Comparison of ENCODE assay signal across 12 cellular contexts in the genomic region with DNA sequence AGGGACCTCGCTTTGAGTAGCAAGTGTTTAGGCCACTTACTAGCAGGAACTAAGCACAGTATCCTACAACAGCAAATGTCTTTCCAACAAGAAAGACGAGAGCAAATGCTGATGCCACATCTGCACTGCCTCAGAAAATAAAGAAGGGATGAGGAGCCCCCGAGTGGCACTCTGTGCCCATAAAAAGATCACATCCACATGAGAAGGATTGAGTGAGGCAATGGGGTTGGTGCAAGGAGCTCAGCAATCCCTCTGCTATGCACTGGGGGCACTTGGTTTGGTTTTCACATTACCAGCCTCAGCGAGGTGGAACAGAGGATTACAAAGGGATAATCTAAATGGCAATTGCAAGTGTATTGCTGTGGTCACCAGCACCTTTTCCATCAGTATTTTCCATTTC.
DNase-seq lines count a peak whose midpoint lies in the region; ATAC-seq, FAIRE-seq and TF ChIP-seq lines count a peak whose summit lies in the region.
"Had no signal": no experiment of that assay in that cellular context is flagged by ENCODE, and none has a peak within 500 bp of the region (broad histone marks: within the 10 kb centered on the region; RNA-seq: fewer than 3 reads in every experiment).

No MANE protein-coding gene starts in this region.

- no peak overlapping the region for H2AFZ ChIP-seq in astrocyte (ENCODE audit: low read depth, low read length)
- peak overlapping the region; percentile 66 for H2AFZ ChIP-seq in neural progenitor cell (replicated peaks)

- H3K27ac ChIP-seq in astrocyte (ENCODE audit: low read depth, low read length) (no peak overlapping the region), neural progenitor cell (no peak overlapping the region)
- H3K27ac ChIP-seq: BLaER1 treated with 17β-estradiol and CSF1 and Interleukin-3, amounts not matched to agents 10 nM and 100 nM had no signal

- peak; percentile 5 for DNase-seq in NCI-H2107 treated with DMSO at 0.1 percent for 48 hours (lab: John Stamatoyannopoulos, UW; ENCODE audit: unreplicated experiment)
- DNase-seq in NCI-H2107 (lab: John Stamatoyannopoulos, UW): no peak
- peak; percentile 80 for DNase-seq in HT1080 (ENCODE audit: low read depth)
- DNase-seq in astrocyte (ENCODE audit: low read depth): no peak
- peak; percentile 46 for DNase-seq in neural progenitor cell (ENCODE audit: low spot score)
- no peak for DNase-seq in omental fat pad (ENCODE audit: low spot score)
- no peak for DNase-seq in activated effector memory CD4-positive, alpha-beta T cell treated with Interleukin-2 at 50 U/mL for 16 hours

- H3K27me3 ChIP-seq in astrocyte (ENCODE audit: insufficient read depth, low read length) (no peaks in the 10 kb centered on the region), neural progenitor cell (no peaks in the 10 kb centered on the region)
- H3K27me3 ChIP-seq: BLaER1 treated with 17β-estradiol and CSF1 and Interleukin-3, amounts not matched to agents 10 nM and 100 nM had no signal

- no peaks in the 10 kb centered on the region for H4K20me1 ChIP-seq in astrocyte (ENCODE audit: insufficient read depth, low read length)
- no peaks in the 10 kb centered on the region for H4K20me1 ChIP-seq in neural progenitor cell (ENCODE audit: low read depth)
- H4K20me1 ChIP-seq: BLaER1 treated with 17β-estradiol and CSF1 and Interleukin-3, amounts not matched to agents 10 nM and 100 nM had no signal

- H3K27ac Mint-ChIP-seq in astrocyte (ENCODE audit: unreplicated experiment): no peak overlapping the region
- no peak overlapping the region for H3K27ac Mint-ChIP-seq in neural progenitor cell
- H3K27ac Mint-ChIP-seq: stimulated activated memory B cell treated with anti-CD40 and anti-IgM and Interleukin-4, amounts not matched to agents 10 μg/mL and 1 μg/mL and 100 μg/mL, for 72 hours; T-helper 1 cell treated with Interleukin-12 subunit alpha and Interleukin-12 subunit beta and Interleukin-4 antibody, amounts not matched to agents 30 μg/mL and 1 μg/mL, for 36 hours had no signal

- H3K36me3 Mint-ChIP-seq in astrocyte (ENCODE audit: low read depth, unreplicated experiment) (no peaks in the 10 kb centered on the region), neural progenitor cell (peaks cover 5% of the 10 kb centered on the region)
- H3K36me3 Mint-ChIP-seq: stimulated activated memory B cell treated with anti-CD40 and anti-IgM and Interleukin-4, amounts not matched to agents 10 μg/mL and 1 μg/mL and 100 μg/mL, for 72 hours had no signal

- FAIRE-seq in astrocyte (lab: Jason Lieb, UNC): no peak
- FAIRE-seq: islet of Langerhans had no signal

- TF ChIP-seq CTCF in astrocyte (IDR thresholded peaks at IDR 0.05; ENCODE audit: insufficient read depth, low read depth, low read length): peak; percentile 20
- peak; percentile 33 for TF ChIP-seq CTCF in neural progenitor cell (IDR thresholded peaks at IDR 0.05)
- no peak for TF ChIP-seq CTCF in omental fat pad (IDR thresholded peaks at IDR 0.05)

- H3K9ac ChIP-seq in astrocyte (ENCODE audit: low read length): no peak overlapping the region
- H3K9ac ChIP-seq in neural progenitor cell: no peak overlapping the region
- H3K9ac ChIP-seq: BLaER1 treated with 17β-estradiol and CSF1 and Interleukin-3, amounts not matched to agents 10 nM and 100 nM had no signal

- no peaks in the 10 kb centered on the region for H3K4me1 ChIP-seq in astrocyte (ENCODE audit: insufficient read depth, low read length)
- peaks cover 9% of the 10 kb centered on the region for H3K4me1 ChIP-seq in neural progenitor cell
- H3K4me1 ChIP-seq: BLaER1 treated with 17β-estradiol and CSF1 and Interleukin-3, amounts not matched to agents 10 nM and 100 nM had no signal

- H3K9me3 ChIP-seq in astrocyte (ENCODE audit: insufficient read depth, low read depth, low read length) (no peaks in the 10 kb centered on the region), neural progenitor cell (ENCODE audit: low read depth) (peaks cover 5% of the 10 kb centered on the region)

- H3K4me3 ChIP-seq in astrocyte (ENCODE audit: insufficient read depth, low read depth, low read length) (no peak overlapping the region), neural progenitor cell (no peak overlapping the region)
- H3K4me3 ChIP-seq: BLaER1 treated with 17β-estradiol and CSF1 and Interleukin-3, amounts not matched to agents 10 nM and 100 nM had no signal

- peaks cover 13% of the 10 kb centered on the region for H3K9me3 Mint-ChIP-seq in astrocyte (ENCODE audit: unreplicated experiment)
- H3K9me3 Mint-ChIP-seq in neural progenitor cell: peaks cover 46% of the 10 kb centered on the region
- H3K9me3 Mint-ChIP-seq: T-helper 1 cell treated with Interleukin-12 subunit alpha and Interleukin-12 subunit beta and Interleukin-4 antibody, amounts not matched to agents 30 μg/mL and 1 μg/mL, for 36 hours had no signal

- H3K4me1 Mint-ChIP-seq in astrocyte (ENCODE audit: low read depth, unreplicated experiment) (no peaks in the 10 kb centered on the region), neural progenitor cell (peaks cover 19% of the 10 kb centered on the region)
- H3K4me1 Mint-ChIP-seq: stimulated activated memory B cell treated with anti-CD40 and anti-IgM and Interleukin-4, amounts not matched to agents 10 μg/mL and 1 μg/mL and 100 μg/mL, for 72 hours had no signal

- no peak overlapping the region for H3K4me2 ChIP-seq in astrocyte (ENCODE audit: low read length)
- H3K4me2 ChIP-seq in neural progenitor cell: no peak overlapping the region
- H3K4me2 ChIP-seq: BLaER1 treated with 17β-estradiol and CSF1 and Interleukin-3, amounts not matched to agents 10 nM and 100 nM had no signal

- H3K36me3 ChIP-seq in astrocyte (ENCODE audit: insufficient read depth, low read length) (no peaks in the 10 kb centered on the region), neural progenitor cell (no peaks in the 10 kb centered on the region)
- H3K36me3 ChIP-seq: BLaER1 treated with 17β-estradiol and CSF1 and Interleukin-3, amounts not matched to agents 10 nM and 100 nM had no signal

- H3K27me3 Mint-ChIP-seq in astrocyte (ENCODE audit: low read depth, unreplicated experiment): no peaks in the 10 kb centered on the region
- H3K27me3 Mint-ChIP-seq in neural progenitor cell (ENCODE audit: insufficient read depth, low read depth): peaks cover 2% of the 10 kb centered on the region
- H3K27me3 Mint-ChIP-seq: stimulated activated memory B cell treated with anti-CD40 and anti-IgM and Interleukin-4, amounts not matched to agents 10 μg/mL and 1 μg/mL and 100 μg/mL, for 72 hours had no signal

- no peaks in the 10 kb centered on the region for H3F3A ChIP-seq in neural progenitor cell (ENCODE audit: low read depth)

- no peaks in the 10 kb centered on the region for H3K79me2 ChIP-seq in astrocyte (ENCODE audit: insufficient read depth, low read length)
- no peaks in the 10 kb centered on the region for H3K79me2 ChIP-seq in neural progenitor cell (ENCODE audit: low read depth)

- no peak overlapping the region for H3K4me3 Mint-ChIP-seq in astrocyte (ENCODE audit: unreplicated experiment)
- no peak overlapping the region for H3K4me3 Mint-ChIP-seq in neural progenitor cell
- H3K4me3 Mint-ChIP-seq: stimulated activated memory B cell treated with anti-CD40 and anti-IgM and Interleukin-4, amounts not matched to agents 10 μg/mL and 1 μg/mL and 100 μg/mL, for 72 hours; T-helper 1 cell treated with Interleukin-12 subunit alpha and Interleukin-12 subunit beta and Interleukin-4 antibody, amounts not matched to agents 30 μg/mL and 1 μg/mL, for 36 hours had no signal

- no peak for ATAC-seq in omental fat pad (ENCODE audit: low FRiP score)
- no peak for ATAC-seq in HG03520 (IDR thresholded peaks at IDR 0.05; ENCODE audit: unreplicated experiment)
- ATAC-seq: stimulated activated memory B cell treated with anti-CD40 and anti-IgM and Interleukin-4, amounts not matched to agents 10 μg/mL and 1 μg/mL and 100 μg/mL, for 72 hours had no signal

Comparison
In these comparisons a context has a peak if more than half of its experiments do, and no peak if none do; other contexts are left out.
1. DNase-seq: peak in NCI-H2107 treated with DMSO at 0.1 percent for 48 hours (single experiment), HT1080 (single experiment) and neural progenitor cell (single experiment); none in NCI-H2107 (single experiment), astrocyte (single experiment), omental fat pad (single experiment) and activated effector memory CD4-positive, alpha-beta T cell treated with Interleukin-2 at 50 U/mL for 16 hours (single experiment).
2. CTCF ChIP-seq: peak in astrocyte (single experiment) and neural progenitor cell (single experiment); none in omental fat pad (0 of 3).